23 cellular contexts compared by ENCODE assay signal in the genomic region with DNA sequence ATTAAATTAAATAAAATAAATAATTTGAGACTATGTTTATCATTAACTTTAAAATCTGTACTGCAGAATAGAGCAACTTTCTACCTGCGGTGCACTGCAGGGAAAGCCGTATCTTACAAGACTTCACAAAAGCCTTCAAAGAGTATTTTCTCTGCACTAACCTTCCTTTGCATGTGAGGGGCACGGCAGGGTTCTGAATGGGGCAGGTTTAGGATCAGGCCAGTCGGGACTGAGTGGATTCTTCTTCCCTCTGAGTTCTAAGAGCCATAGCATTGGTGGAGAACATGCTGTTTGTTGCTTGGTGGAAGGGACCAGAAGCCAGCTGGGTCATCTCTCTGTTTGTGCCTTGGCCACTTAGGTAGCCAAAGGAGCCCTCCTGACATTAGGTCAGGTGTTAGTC. TPM values are rescaled to one million over a fixed set of nuclear protein-coding genes. Genes with fewer than 3 reads are reported as not detected.
DNase-seq lines count a peak whose midpoint lies in the region; ATAC-seq, FAIRE-seq and TF ChIP-seq lines count a peak whose summit lies in the region.
"Had no signal": no experiment of that assay in that cellular context is flagged by ENCODE, and none has a peak within 500 bp of the region (broad histone marks: within the 10 kb centered on the region; RNA-seq: fewer than 3 reads in every experiment).

No MANE protein-coding gene starts in this region.

- intact Hi-C loops in cardiac septum (cut with DNase I) = no loop called here
- intact Hi-C loops in right cardiac atrium (cut with DNase I) = no loop called here

- no peaks in the 10 kb centered on the region for H3K9me3 ChIP-seq in right cardiac atrium (ENCODE audit: control insufficient read depth, low read length)
- no peaks in the 10 kb centered on the region for H3K9me3 ChIP-seq in endodermal cell (ENCODE audit: control insufficient read depth, low read length)
- H3K9me3 ChIP-seq: BE2C; BLaER1 treated with 17β-estradiol and CSF1 and Interleukin-3, amounts not matched to agents 10 nM and 100 nM had no signal

- WGBS in right cardiac atrium = 86% methylated on average over 4 of the region's 4 CpGs
- WGBS in endodermal cell (ENCODE audit: insufficient coverage in 1 of 2, insufficient read length in 1 of 2), 2 experiments = 76% methylated on average over 4 of the region's 4 CpGs; no CpG with 5 or more reads in 1 of the 2 experiments

- no peaks in the 10 kb centered on the region for H3K36me3 ChIP-seq in endodermal cell (ENCODE audit: control insufficient read depth, insufficient read depth, low read length)
- H3K36me3 ChIP-seq: BE2C; BLaER1 treated with 17β-estradiol and CSF1 and Interleukin-3, amounts not matched to agents 10 nM and 100 nM had no signal

- DNase-seq in cardiac septum (ENCODE audit: low spot score) (peak; percentile 35), right cardiac atrium (no peak), endodermal cell (peak; percentile 61), type B pancreatic cell (ENCODE audit: extremely low spot score, unreplicated experiment) (no peak), H54 (ENCODE audit: insufficient read length, low spot score) (no peak), T-helper 1 cell (no peak)
- DNase-seq: BE2C; CD4-positive, alpha-beta T cell; CD8-positive, alpha-beta memory T cell; DMS 273 treated with DMSO at 0.1 percent for 48 hours; DMS79; EL; GDM1; GOT3; H9 had no signal

- H3K4me1 Mint-ChIP-seq in endodermal cell (peaks cover 23% of the 10 kb centered on the region), type B pancreatic cell (ENCODE audit: unreplicated experiment) (peaks cover 54% of the 10 kb centered on the region)
- H3K4me1 Mint-ChIP-seq: CD14-positive monocyte had no signal

- H3K27ac Mint-ChIP-seq in endodermal cell (no peak overlapping the region), type B pancreatic cell (peak overlapping the region; percentile 89)
- H3K27ac Mint-ChIP-seq: CD4-positive, alpha-beta T cell; CD8-positive, alpha-beta memory T cell; H9 had no signal

- H3K4me3 Mint-ChIP-seq in endodermal cell (no peak overlapping the region), type B pancreatic cell (no peak overlapping the region)
- H3K4me3 Mint-ChIP-seq: CD14-positive monocyte; CD4-positive, alpha-beta T cell; CD8-positive, alpha-beta memory T cell had no signal

- TF ChIP-seq CTCF in endodermal cell (conservative IDR thresholded peaks at IDR 0.05) (no peak), type B pancreatic cell (conservative IDR thresholded peaks at IDR 0.05) (no peak)

- no peak overlapping the region for H3K4me3 ChIP-seq in right cardiac atrium (ENCODE audit: low read length)
- H3K4me3 ChIP-seq in endodermal cell (ENCODE audit: low read length) = no peak overlapping the region
- H3K4me3 ChIP-seq: BLaER1 treated with 17β-estradiol and CSF1 and Interleukin-3, amounts not matched to agents 10 nM and 100 nM; GM12878 had no signal

- H3K27me3 Mint-ChIP-seq in endodermal cell (ENCODE audit: insufficient read depth) (peaks cover 80% of the 10 kb centered on the region), type B pancreatic cell (no peaks in the 10 kb centered on the region)

- FAIRE-seq in H54 (lab: Jason Lieb, UNC) = no peak
- FAIRE-seq: A204.1, D721Med, GM12878, GM19239 had no signal

- H3K27me3 ChIP-seq in right cardiac atrium (ENCODE audit: control insufficient read depth, insufficient read depth) (no peaks in the 10 kb centered on the region), endodermal cell (ENCODE audit: control insufficient read depth, insufficient read depth, low read length, poor library complexity, severe bottlenecking) (no peaks in the 10 kb centered on the region)
- H3K27me3 ChIP-seq: BLaER1 treated with 17β-estradiol and CSF1 and Interleukin-3, amounts not matched to agents 10 nM and 100 nM had no signal

- ATAC-seq in right cardiac atrium = no peak
- ATAC-seq: GM12878, HCT116 had no signal

- H3K36me3 Mint-ChIP-seq in endodermal cell (ENCODE audit: low read depth) (peaks cover 17% of the 10 kb centered on the region), type B pancreatic cell (peaks cover 8% of the 10 kb centered on the region)
- H3K36me3 Mint-ChIP-seq: CD14-positive monocyte had no signal

- H3K9ac ChIP-seq in endodermal cell (ENCODE audit: extremely low read depth, low read length, poor library complexity, severe bottlenecking) = no peak overlapping the region
- H3K9ac ChIP-seq: BLaER1 treated with 17β-estradiol and CSF1 and Interleukin-3, amounts not matched to agents 10 nM and 100 nM had no signal

- TF ChIP-seq POLR2A in H54 (IDR thresholded peaks at IDR 0.05; ENCODE audit: low read depth, low read length) = no peak

- H3K9me3 Mint-ChIP-seq in endodermal cell (no peaks in the 10 kb centered on the region), type B pancreatic cell (peaks cover 5% of the 10 kb centered on the region)
- H3K9me3 Mint-ChIP-seq: CD14-positive monocyte; CD4-positive, alpha-beta T cell; CD8-positive, alpha-beta memory T cell; H9 had no signal

- H3K4me1 ChIP-seq in right cardiac atrium (ENCODE audit: control insufficient read depth, insufficient read depth, low read length) (peaks cover 3% of the 10 kb centered on the region), endodermal cell (ENCODE audit: control insufficient read depth, insufficient read depth, low read length) (peaks cover 5% of the 10 kb centered on the region)
- H3K4me1 ChIP-seq: BE2C had no signal

- H3K27ac ChIP-seq in right cardiac atrium (ENCODE audit: low read length) = no peak overlapping the region
- no peak overlapping the region for H3K27ac ChIP-seq in endodermal cell (ENCODE audit: low read depth, low read length)
- H3K27ac ChIP-seq: 22Rv1; BLaER1 treated with 17β-estradiol and CSF1 and Interleukin-3, amounts not matched to agents 10 nM and 100 nM had no signal

RNA-seq across cellular contexts. Expression of a gene that starts 55.2 kb away (rescaled TPM):
- total RNA-seq in cardiac septum = 77.6 TPM
- 10 to 100 TPM; 61.0 to 67.5 (median 62.9) TPM for total RNA-seq in right cardiac atrium
- polyA plus RNA-seq in right cardiac atrium = 40.1 TPM
- total RNA-seq in endodermal cell = 10 to 100 TPM; 11.4 to 15.0 TPM
- polyA plus RNA-seq in endodermal cell (2013, experiment 1 of 2) = 18.1 TPM
- polyA plus RNA-seq in endodermal cell (2013, experiment 2 of 2) = 13.2 TPM
- total RNA-seq in type B pancreatic cell (ENCODE audit: low replicate concordance) = 42.4 and 87.4 TPM in 2 replicates

Comparison
In these comparisons a context has a peak if more than half of its experiments do, and no peak if none do; other contexts are left out.
1. DNase-seq: peak in cardiac septum (single experiment) and endodermal cell (single experiment); none in right cardiac atrium (0 of 3), type B pancreatic cell (single experiment), H54 (single experiment) and T-helper 1 cell (0 of 5).